Comparison of ENCODE assay signal across 9 cellular contexts in the genomic region with DNA sequence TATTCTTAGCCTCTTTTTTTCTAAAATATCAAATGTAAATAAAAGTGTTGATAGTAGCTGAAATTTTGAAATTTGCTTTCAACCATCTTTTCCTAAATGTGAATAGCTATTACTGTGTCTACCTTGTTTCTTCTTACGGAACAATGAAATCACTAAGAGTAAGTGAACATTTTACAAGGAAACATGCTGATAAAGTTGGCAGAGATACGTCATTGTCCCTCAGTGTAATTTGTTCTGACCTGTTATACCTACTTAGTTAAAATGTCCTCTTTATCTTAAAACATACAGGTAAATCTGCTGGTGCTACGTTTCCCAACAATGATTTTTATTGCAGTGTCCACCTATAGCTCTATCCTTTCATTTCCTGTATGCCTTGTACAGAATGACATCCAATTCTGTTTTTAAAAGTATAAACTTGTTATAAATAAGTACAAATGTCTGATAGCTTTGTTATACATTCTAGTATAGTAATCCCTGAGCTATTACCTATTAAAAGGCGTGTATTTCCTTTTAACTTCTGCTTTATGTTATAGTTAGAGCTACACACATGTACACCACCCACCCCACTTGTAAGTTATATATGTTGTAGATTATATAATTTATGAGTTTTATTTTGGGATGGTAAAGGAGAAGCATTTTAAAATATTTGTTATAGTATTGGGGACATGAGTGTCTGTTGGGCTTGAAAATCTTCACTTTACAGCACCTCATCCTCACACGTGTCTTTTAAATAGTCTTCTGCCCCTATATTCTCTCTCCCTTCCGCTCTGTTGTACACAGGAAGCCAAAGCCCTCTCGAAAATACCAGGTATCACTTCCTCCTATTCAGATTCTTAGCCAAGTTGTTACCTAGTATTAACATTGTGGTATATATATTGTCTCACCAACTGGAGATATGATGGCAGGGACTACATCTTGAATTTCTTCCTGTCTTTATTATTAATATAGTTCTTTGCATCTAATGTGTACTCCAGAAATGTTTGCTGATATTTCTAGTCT. TPM values are rescaled to one million over a fixed set of nuclear protein-coding genes. Genes with fewer than 3 reads are reported as not detected.
DNase-seq lines count a peak whose midpoint lies in the region; ATAC-seq and TF ChIP-seq lines count a peak whose summit lies in the region.
"Had no signal": no experiment of that assay in that cellular context is flagged by ENCODE, and none has a peak within 500 bp of the region (broad histone marks: within the 10 kb centered on the region; RNA-seq: fewer than 3 reads in every experiment).

No MANE protein-coding gene starts in this region.

- DNase-seq in HFFc6 (no peak), mucosa of descending colon (no peak), SK-N-SH (no peak), upper lobe of left lung (no peak), Right ventricle myocardium superior (no peak)
- DNase-seq: stimulated activated CD4-positive, alpha-beta T cell treated with anti-CD3 and anti-CD28 coated beads, Interleukin-2, amount 100 ng/mL, for 48 hours had no signal

- H3K9me3 ChIP-seq in mucosa of descending colon (no peaks in the 10 kb centered on the region), SK-N-SH (no peaks in the 10 kb centered on the region), upper lobe of left lung (no peaks in the 10 kb centered on the region)

- no peak overlapping the region for H3K9ac ChIP-seq in SK-N-SH
- H3K9ac ChIP-seq: KMS-11 had no signal

- no peak for TF ChIP-seq POLR2A in upper lobe of left lung (IDR thresholded peaks at IDR 0.05)

- CTCF ChIA-PET in SK-N-SH (lab: Yijun Ruan, JAX): interaction anchor here (0.7 to 1.5 kb wide), 3 partner anchors 39 to 357 kb away, joined by 3 read pairs; no protein-coding TSS in a partner anchor

- peaks cover 69% of the 10 kb centered on the region for H4K20me1 ChIP-seq in SK-N-SH (ENCODE audit: insufficient read depth)

- POLR2A ChIA-PET in SK-N-SH (lab: Yijun Ruan, JAX): no interaction called here

- no peaks in the 10 kb centered on the region for H3K9me3 Mint-ChIP-seq in HFFc6

- peak; percentile 99 for ATAC-seq in GM19025 (IDR thresholded peaks at IDR 0.05; ENCODE audit: low read depth, unreplicated experiment)
- ATAC-seq in HG03457 (IDR thresholded peaks at IDR 0.05; ENCODE audit: unreplicated experiment): peak; percentile 90
- ATAC-seq in mucosa of descending colon: peak; percentile 48
- ATAC-seq in upper lobe of left lung (ENCODE audit: low FRiP score in 2 of 2): no peak
- ATAC-seq in Right ventricle myocardium superior (ENCODE audit: poor library complexity): no peak

- TF ChIP-seq CTCF in HFFc6 (IDR thresholded peaks at IDR 0.05) (no peak), mucosa of descending colon (IDR thresholded peaks at IDR 0.05) (no peak), SK-N-SH (IDR thresholded peaks at IDR 0.05) (no peak), upper lobe of left lung (IDR thresholded peaks at IDR 0.05) (no peak)

- no peak for TF ChIP-seq RAD21 in SK-N-SH (IDR thresholded peaks at IDR 0.05; ENCODE audit: low read length)

- peak overlapping the region; percentile 65 for H3K27ac Mint-ChIP-seq in HFFc6

- no peaks in the 10 kb centered on the region for H3K4me1 ChIP-seq in mucosa of descending colon (ENCODE audit: low read depth)
- peaks cover 16 to 21% of the 10 kb centered on the region in 2 experiments; a peak in 3 of 4 replicates for H3K4me1 ChIP-seq in SK-N-SH (ENCODE audit: control insufficient read depth in 1 of 2, insufficient read depth in 2 of 2, low read depth in 1 of 2, low read length in 1 of 2)
- H3K4me1 ChIP-seq in upper lobe of left lung: peaks cover 0 to 14% (median 6%) of the 10 kb centered on the region in 4 donors

- peaks cover 98% of the 10 kb centered on the region for H3K79me2 ChIP-seq in SK-N-SH (ENCODE audit: insufficient read depth)

- WGBS in SK-N-SH (ENCODE audit: low lambda C conversion rate): 92% methylated on average over 7 of the region's 7 CpGs
- 74 to 77% methylated on average over 7 of the region's 7 CpGs for WGBS in upper lobe of left lung, 2 donors

- intact Hi-C loops in mucosa of descending colon (cut with DNase I, micrococcal nuclease) (no loop called here), Right ventricle myocardium superior (cut with DNase I) (no loop called here)

- H3K4me1 Mint-ChIP-seq in HFFc6 (ENCODE audit: low read depth): peaks cover 94% of the 10 kb centered on the region

- H3K27me3 ChIP-seq in SK-N-SH (ENCODE audit: insufficient read depth) (no peaks in the 10 kb centered on the region), upper lobe of left lung (no peaks in the 10 kb centered on the region)

- no peak for TF ChIP-seq EP300 in SK-N-SH (IDR thresholded peaks at IDR 0.05; ENCODE audit: borderline replicate concordance in 1 of 2, low read depth in 1 of 2, low read length in 1 of 2)
- TF ChIP-seq EP300 in upper lobe of left lung (IDR thresholded peaks at IDR 0.05): no peak

- H3K36me3 ChIP-seq in mucosa of descending colon (ENCODE audit: low read depth) (no peaks in the 10 kb centered on the region), SK-N-SH (replicated peaks in 1 of 2; ENCODE audit: control insufficient read depth in 1 of 2, insufficient read depth in 2 of 2, low read length in 1 of 2) (peaks cover 0 to 6% of the 10 kb centered on the region in 2 experiments), upper lobe of left lung (no peaks in the 10 kb centered on the region)

- H3K4me3 Mint-ChIP-seq in HFFc6: no peak overlapping the region

- peaks cover 2% of the 10 kb centered on the region; the same call in 1 of the 2 replicates for H3K27me3 Mint-ChIP-seq in HFFc6 (ENCODE audit: insufficient read depth)

- H3K4me2 ChIP-seq in SK-N-SH: no peak overlapping the region
- H3K4me2 ChIP-seq: KMS-11 had no signal

- no peaks in the 10 kb centered on the region for H3K9me2 ChIP-seq in SK-N-SH

- H3K27ac ChIP-seq in SK-N-SH (ENCODE audit: low read depth in 2 of 2, low read length in 1 of 2) (no peak overlapping the region), upper lobe of left lung (no peak overlapping the region)
- H3K27ac ChIP-seq: KMS-11 had no signal

- peaks cover 20% of the 10 kb centered on the region; the same call in 1 of the 2 replicates for H3K36me3 Mint-ChIP-seq in HFFc6 (ENCODE audit: low read depth)

- H3K4me3 ChIP-seq in mucosa of descending colon (no peak overlapping the region), SK-N-SH (ENCODE audit: low read depth in 2 of 2, low read length in 1 of 2) (no peak overlapping the region), upper lobe of left lung (no peak overlapping the region)

- peaks cover 15% of the 10 kb centered on the region for H3F3A ChIP-seq in SK-N-SH (replicated peaks; ENCODE audit: insufficient read depth)

- H2AFZ ChIP-seq in SK-N-SH (ENCODE audit: low read depth): no peak overlapping the region

TF ChIP-seq in SK-N-SH, 30 proteins besides CTCF, POLR2A, EP300 and RAD21:
- TF ChIP-seq RXRA (IDR thresholded peaks at IDR 0.05; ENCODE audit: borderline replicate concordance, low read depth): no peak
- TF ChIP-seq RCOR1 (IDR thresholded peaks at IDR 0.05; ENCODE audit: low read length): no peak
- TF ChIP-seq TCF12 (IDR thresholded peaks at IDR 0.05): no peak
- no peak for TF ChIP-seq RFX5 (IDR thresholded peaks at IDR 0.05; ENCODE audit: low read length)
- TF ChIP-seq, protein P1, sequence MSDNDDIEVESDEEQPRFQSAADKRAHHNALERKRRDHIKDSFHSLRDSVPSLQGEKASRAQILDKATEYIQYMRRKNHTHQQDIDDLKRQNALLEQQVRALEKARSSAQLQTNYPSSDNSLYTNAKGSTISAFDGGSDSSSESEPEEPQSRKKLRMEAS (IDR thresholded peaks at IDR 0.05; ENCODE audit: low read depth): no peak
- no peak for TF ChIP-seq ELF1 (IDR thresholded peaks at IDR 0.05)
- TF ChIP-seq, protein P2, sequence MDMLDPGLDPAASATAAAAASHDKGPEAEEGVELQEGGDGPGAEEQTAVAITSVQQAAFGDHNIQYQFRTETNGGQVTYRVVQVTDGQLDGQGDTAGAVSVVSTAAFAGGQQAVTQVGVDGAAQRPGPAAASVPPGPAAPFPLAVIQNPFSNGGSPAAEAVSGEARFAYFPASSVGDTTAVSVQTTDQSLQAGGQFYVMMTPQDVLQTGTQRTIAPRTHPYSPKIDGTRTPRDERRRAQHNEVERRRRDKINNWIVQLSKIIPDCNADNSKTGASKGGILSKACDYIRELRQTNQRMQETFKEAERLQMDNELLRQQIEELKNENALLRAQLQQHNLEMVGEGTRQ (IDR thresholded peaks at IDR 0.05; ENCODE audit: borderline replicate concordance, low read depth, low read length): no peak
- no peak for TF ChIP-seq TAF1 (IDR thresholded peaks at IDR 0.05; ENCODE audit: borderline replicate concordance, low read depth, low read length)
- TF ChIP-seq NRF1 (IDR thresholded peaks at IDR 0.05; ENCODE audit: low read depth, low read length): no peak
- no peak for TF ChIP-seq JUND (IDR thresholded peaks at IDR 0.05)

RNA-seq across cellular contexts. Expression of a gene that starts 25.2 kb away (rescaled TPM):
- 100 to 1,000 TPM; 352 to 465 (median 393) TPM for total RNA-seq in HFFc6 (2021; fragmentation: NEBNext Ultra II Directional; extraction: Animal tissue kit (Norgen Biotek cat#: 25700))
- total RNA-seq in mucosa of descending colon (100 to 1,000 TPM in 1 of 3 donors, 10 to 100 TPM in 2; 22.5 to 137 (median 46.7) TPM), upper lobe of left lung (100 to 1,000 TPM in 5 of 6 donors, 10 to 100 TPM in 1; 92.0 to 232 (median 134) TPM), Right ventricle myocardium superior (87.5 TPM)
- 90.4 and 101 TPM in 2 replicates for polyA plus RNA-seq in SK-N-SH (2012; rRNA removed)
- 123 and 125 TPM in 2 replicates for polyA plus RNA-seq in SK-N-SH (2012; cell fraction: cytosol; rRNA removed)
- 56.1 and 106 TPM in 2 replicates for polyA plus RNA-seq in SK-N-SH (2012; cell fraction: nucleus; rRNA removed)

Comparison
In these comparisons a context has a peak if more than half of its experiments do, and no peak if none do; other contexts are left out.
1. ATAC-seq: peak in GM19025 (single experiment), HG03457 (single experiment) and mucosa of descending colon (single experiment); none in upper lobe of left lung (0 of 2) and Right ventricle myocardium superior (single experiment).